ENCODE assay signal across 1 cellular context in genomic region chr12:117042171-117042809, GRCh38.
TF ChIP-seq lines count a peak whose summit lies in the region.

No MANE protein-coding gene starts in this region.

TF ChIP-seq in K562, 482 proteins besides CTCF, POLR2A, EP300 and RAD21 (continued from another document and continues in another):
- peak; percentile 50; the same call in 1 of the 2 replicates for TF ChIP-seq HINFP (tag; conservative IDR thresholded peaks at IDR 0.05; ENCODE audit: low read depth)
- TF ChIP-seq, protein P1, sequence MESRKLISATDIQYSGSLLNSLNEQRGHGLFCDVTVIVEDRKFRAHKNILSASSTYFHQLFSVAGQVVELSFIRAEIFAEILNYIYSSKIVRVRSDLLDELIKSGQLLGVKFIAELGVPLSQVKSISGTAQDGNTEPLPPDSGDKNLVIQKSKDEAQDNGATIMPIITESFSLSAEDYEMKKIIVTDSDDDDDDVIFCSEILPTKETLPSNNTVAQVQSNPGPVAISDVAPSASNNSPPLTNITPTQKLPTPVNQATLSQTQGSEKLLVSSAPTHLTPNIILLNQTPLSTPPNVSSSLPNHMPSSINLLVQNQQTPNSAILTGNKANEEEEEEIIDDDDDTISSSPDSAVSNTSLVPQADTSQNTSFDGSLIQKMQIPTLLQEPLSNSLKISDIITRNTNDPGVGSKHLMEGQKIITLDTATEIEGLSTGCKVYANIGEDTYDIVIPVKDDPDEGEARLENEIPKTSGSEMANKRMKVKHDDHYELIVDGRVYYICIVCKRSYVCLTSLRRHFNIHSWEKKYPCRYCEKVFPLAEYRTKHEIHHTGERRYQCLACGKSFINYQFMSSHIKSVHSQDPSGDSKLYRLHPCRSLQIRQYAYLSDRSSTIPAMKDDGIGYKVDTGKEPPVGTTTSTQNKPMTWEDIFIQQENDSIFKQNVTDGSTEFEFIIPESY (CRISPR knock-in tag; IDR thresholded peaks at IDR 0.05): peak; percentile 73; the same call in 1 of the 2 replicates
- TF ChIP-seq, protein P2, sequence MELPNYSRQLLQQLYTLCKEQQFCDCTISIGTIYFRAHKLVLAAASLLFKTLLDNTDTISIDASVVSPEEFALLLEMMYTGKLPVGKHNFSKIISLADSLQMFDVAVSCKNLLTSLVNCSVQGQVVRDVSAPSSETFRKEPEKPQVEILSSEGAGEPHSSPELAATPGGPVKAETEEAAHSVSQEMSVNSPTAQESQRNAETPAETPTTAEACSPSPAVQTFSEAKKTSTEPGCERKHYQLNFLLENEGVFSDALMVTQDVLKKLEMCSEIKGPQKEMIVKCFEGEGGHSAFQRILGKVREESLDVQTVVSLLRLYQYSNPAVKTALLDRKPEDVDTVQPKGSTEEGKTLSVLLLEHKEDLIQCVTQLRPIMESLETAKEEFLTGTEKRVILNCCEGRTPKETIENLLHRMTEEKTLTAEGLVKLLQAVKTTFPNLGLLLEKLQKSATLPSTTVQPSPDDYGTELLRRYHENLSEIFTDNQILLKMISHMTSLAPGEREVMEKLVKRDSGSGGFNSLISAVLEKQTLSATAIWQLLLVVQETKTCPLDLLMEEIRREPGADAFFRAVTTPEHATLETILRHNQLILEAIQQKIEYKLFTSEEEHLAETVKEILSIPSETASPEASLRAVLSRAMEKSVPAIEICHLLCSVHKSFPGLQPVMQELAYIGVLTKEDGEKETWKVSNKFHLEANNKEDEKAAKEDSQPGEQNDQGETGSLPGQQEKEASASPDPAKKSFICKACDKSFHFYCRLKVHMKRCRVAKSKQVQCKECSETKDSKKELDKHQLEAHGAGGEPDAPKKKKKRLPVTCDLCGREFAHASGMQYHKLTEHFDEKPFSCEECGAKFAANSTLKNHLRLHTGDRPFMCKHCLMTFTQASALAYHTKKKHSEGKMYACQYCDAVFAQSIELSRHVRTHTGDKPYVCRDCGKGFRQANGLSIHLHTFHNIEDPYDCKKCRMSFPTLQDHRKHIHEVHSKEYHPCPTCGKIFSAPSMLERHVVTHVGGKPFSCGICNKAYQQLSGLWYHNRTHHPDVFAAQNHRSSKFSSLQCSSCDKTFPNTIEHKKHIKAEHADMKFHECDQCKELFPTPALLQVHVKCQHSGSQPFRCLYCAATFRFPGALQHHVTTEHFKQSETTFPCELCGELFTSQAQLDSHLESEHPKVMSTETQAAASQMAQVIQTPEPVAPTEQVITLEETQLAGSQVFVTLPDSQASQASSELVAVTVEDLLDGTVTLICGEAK (IDR thresholded peaks at IDR 0.05): 0 out of 2 replicates have a peak, but pooled peaks have one; percentile 24
- TF ChIP-seq, protein P2 (CRISPR knock-in tag; IDR thresholded peaks at IDR 0.05): no peak
- TF ChIP-seq NCOA1 (IDR thresholded peaks at IDR 0.05; ENCODE audit: low read depth): peak; percentile 97
- no peak for TF ChIP-seq NR2F6 (CRISPR knock-in tag; IDR thresholded peaks at IDR 0.05)
- TF ChIP-seq POLR2AphosphoS5 (IDR thresholded peaks at IDR 0.05; ENCODE audit: control insufficient read depth, insufficient read depth, low read depth, low read length): peak; percentile 100
- TF ChIP-seq HOXB6 (CRISPR knock-in tag; IDR thresholded peaks at IDR 0.05; ENCODE audit: borderline replicate concordance): no peak
- no peak; the same call in 1 of the 2 replicates for TF ChIP-seq BACH1 (tag; IDR thresholded peaks at IDR 0.05)
- no peak for TF ChIP-seq ZNF695 (CRISPR knock-in tag; IDR thresholded peaks at IDR 0.05)
- TF ChIP-seq HBP1 (CRISPR knock-in tag; IDR thresholded peaks at IDR 0.05): peak; percentile 98
- TF ChIP-seq RBM39 (optimal IDR thresholded peaks at IDR 0.05; ENCODE audit: low read depth, low read length): no peak
- TF ChIP-seq E2F5 (CRISPR knock-in tag; IDR thresholded peaks at IDR 0.05): peak; percentile 85; the same call in 1 of the 2 replicates
- no peak for TF ChIP-seq ZNF507 (tag; conservative IDR thresholded peaks at IDR 0.05)
- TF ChIP-seq FOXK2 (conservative IDR thresholded peaks at IDR 0.05 in 1 of 2, IDR thresholded peaks at IDR 0.05 in 1 of 2; ENCODE audit: low read depth in 2 of 2): peak; percentile 37 to 84; a peak in 3 of 4 replicates
- TF ChIP-seq ARID4B (CRISPR knock-in tag; IDR thresholded peaks at IDR 0.05): 0 out of 2 replicates have a peak, but pooled peaks have one; percentile 52
- no peak for TF ChIP-seq RFX5 (IDR thresholded peaks at IDR 0.05; ENCODE audit: low read depth, low read length)
- TF ChIP-seq JUND (IDR thresholded peaks at IDR 0.05; ENCODE audit: borderline replicate concordance, low read depth, low read length): peak; percentile 99
- TF ChIP-seq JUND (tag; IDR thresholded peaks at IDR 0.05; ENCODE audit: borderline replicate concordance, low read depth, low read length): peak; percentile 95; the same call in 2 of the 3 replicates
- TF ChIP-seq NRF1 (conservative IDR thresholded peaks at IDR 0.05 in 1 of 2, IDR thresholded peaks at IDR 0.05 in 1 of 2): 0 out of 4 replicates have a peak, but pooled peaks of 1 of the 2 experiments have one; percentile 25
- TF ChIP-seq JUNB (CRISPR knock-in tag; conservative IDR thresholded peaks at IDR 0.05): 0 out of 2 replicates have a peak, but pooled peaks have one; percentile 39
- no peak for TF ChIP-seq SUPT5H (IDR thresholded peaks at IDR 0.05)
- peak; percentile 65 for TF ChIP-seq BRD9 (IDR thresholded peaks at IDR 0.05; ENCODE audit: low read depth, partially characterized antibody)
- peak; percentile 98 for TF ChIP-seq NEUROD1 (IDR thresholded peaks at IDR 0.05; ENCODE audit: borderline replicate concordance, low read depth, low read length, partially characterized antibody)
- TF ChIP-seq KAT8 (IDR thresholded peaks at IDR 0.05; ENCODE audit: low read depth): no peak
- TF ChIP-seq ZNF23 (CRISPR knock-in tag; IDR thresholded peaks at IDR 0.05): no peak
- no peak for TF ChIP-seq HCFC1 (IDR thresholded peaks at IDR 0.05; ENCODE audit: low read depth, low read length)
- TF ChIP-seq SMARCA4 (IDR thresholded peaks at IDR 0.05): peak; percentile 100
- TF ChIP-seq, protein P3, sequence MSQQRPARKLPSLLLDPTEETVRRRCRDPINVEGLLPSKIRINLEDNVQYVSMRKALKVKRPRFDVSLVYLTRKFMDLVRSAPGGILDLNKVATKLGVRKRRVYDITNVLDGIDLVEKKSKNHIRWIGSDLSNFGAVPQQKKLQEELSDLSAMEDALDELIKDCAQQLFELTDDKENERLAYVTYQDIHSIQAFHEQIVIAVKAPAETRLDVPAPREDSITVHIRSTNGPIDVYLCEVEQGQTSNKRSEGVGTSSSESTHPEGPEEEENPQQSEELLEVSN (IDR thresholded peaks at IDR 0.05; ENCODE audit: borderline replicate concordance in 1 of 2, extremely low read depth in 1 of 2, insufficient read depth in 1 of 2, insufficient read length in 1 of 2, low read depth in 1 of 2, low read length in 1 of 2, poor library complexity in 1 of 2, severe bottlenecking in 1 of 2): peak; percentile 41 to 65
- no peak for TF ChIP-seq NELFE (IDR thresholded peaks at IDR 0.05; ENCODE audit: insufficient read depth, insufficient read length)
- 0 out of 2 replicates have a peak, but pooled peaks have one; percentile 12 for TF ChIP-seq CBX5 (IDR thresholded peaks at IDR 0.05; ENCODE audit: borderline replicate concordance, low read depth)
- TF ChIP-seq, protein P4, sequence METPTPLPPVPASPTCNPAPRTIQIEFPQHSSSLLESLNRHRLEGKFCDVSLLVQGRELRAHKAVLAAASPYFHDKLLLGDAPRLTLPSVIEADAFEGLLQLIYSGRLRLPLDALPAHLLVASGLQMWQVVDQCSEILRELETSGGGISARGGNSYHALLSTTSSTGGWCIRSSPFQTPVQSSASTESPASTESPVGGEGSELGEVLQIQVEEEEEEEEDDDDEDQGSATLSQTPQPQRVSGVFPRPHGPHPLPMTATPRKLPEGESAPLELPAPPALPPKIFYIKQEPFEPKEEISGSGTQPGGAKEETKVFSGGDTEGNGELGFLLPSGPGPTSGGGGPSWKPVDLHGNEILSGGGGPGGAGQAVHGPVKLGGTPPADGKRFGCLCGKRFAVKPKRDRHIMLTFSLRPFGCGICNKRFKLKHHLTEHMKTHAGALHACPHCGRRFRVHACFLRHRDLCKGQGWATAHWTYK (CRISPR knock-in tag; IDR thresholded peaks at IDR 0.05): peak; percentile 98
- no peak for TF ChIP-seq SRSF1 (IDR thresholded peaks at IDR 0.05; ENCODE audit: low read depth, low read length)
- TF ChIP-seq KLF6 (CRISPR knock-in tag; IDR thresholded peaks at IDR 0.05; ENCODE audit: borderline replicate concordance): peak; percentile 89
